In the genomic region with DNA sequence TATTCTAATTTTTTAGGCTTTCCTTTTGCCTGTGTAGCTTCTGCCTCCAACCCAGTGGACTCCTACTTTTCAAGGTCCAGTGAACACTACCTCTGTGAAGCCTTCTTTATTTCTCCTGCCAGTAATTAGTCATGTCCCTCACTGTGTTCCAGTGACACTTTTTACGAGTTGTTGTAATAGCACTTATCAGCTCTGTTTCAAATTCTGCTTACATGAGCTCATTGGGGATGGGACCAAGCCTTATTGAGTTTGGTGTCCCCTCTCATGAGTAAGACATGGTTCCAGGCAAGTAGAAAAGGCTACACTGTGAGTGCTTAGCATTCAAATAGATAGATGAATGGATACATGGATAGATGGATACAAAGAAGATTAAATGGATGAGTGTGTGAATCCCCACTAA, we compare ENCODE assay signal across 28 cellular contexts.
"Had no signal": no experiment of that assay in that cellular context is flagged by ENCODE, and none has a peak within 500 bp of the region (broad histone marks: within the 10 kb centered on the region; RNA-seq: fewer than 3 reads in every experiment).

No MANE protein-coding gene starts in this region.

- H3K4me3 ChIP-seq: coronary artery, esophagus muscularis mucosa, gastroesophageal sphincter, heart right ventricle, lung, pancreas, right lobe of liver, suprapubic skin, transverse colon, upper lobe of right lung, vagina had no signal

- H3K27ac ChIP-seq: coronary artery, esophagus muscularis mucosa, foreskin keratinocyte, gastroesophageal sphincter, heart right ventricle, neutrophil, pancreas, right lobe of liver, suprapubic skin, transverse colon, upper lobe of right lung, vagina had no signal

- H3K36me3 ChIP-seq: esophagus muscularis mucosa, gastroesophageal sphincter, heart right ventricle, neutrophil, pancreas, right lobe of liver, suprapubic skin, transverse colon, upper lobe of right lung, vagina had no signal

- H3K27me3 ChIP-seq: esophagus muscularis mucosa, gastroesophageal sphincter, heart right ventricle, pancreas, right lobe of liver, suprapubic skin, transverse colon, upper lobe of right lung, vagina had no signal

- FAIRE-seq: endothelial cell of umbilical vein, islet of Langerhans, pancreas, small intestine had no signal

- ATAC-seq: foreskin keratinocyte; gastroesophageal sphincter; heart right ventricle; left lobe of liver; natural killer cell; pancreas; right lobe of liver; stimulated activated naive CD8-positive, alpha-beta T cell treated with anti-CD3 and anti-CD28 coated beads, Interleukin-15, amount 100 ng/mL, for 72 hours; upper lobe of right lung had no signal

- DNase-seq: dermis blood vessel endothelial cell; effector memory CD4-positive, alpha-beta T cell; foreskin keratinocyte; heart right ventricle; hippocampal formation; kidney glomerular epithelial cell; natural killer cell; pancreas; right lobe of liver; small intestine; stimulated activated CD4-positive, alpha-beta T cell treated with anti-CD3 and anti-CD28 coated beads, Interleukin-12 subunit alpha, Interleukin-12 subunit beta, amount 100 ng/mL, for 4 hours; stimulated activated CD4-positive, alpha-beta T cell treated with anti-CD3 and anti-CD28 coated beads, Interleukin-1b, Interleukin-23, amount 100 ng/mL, for 48 hours; stimulated activated CD4-positive, alpha-beta T cell treated with anti-CD3 and anti-CD28 coated beads, Interleukin-4, amount 100 ng/mL, for 1 hour; stimulated activated CD8-positive, alpha-beta memory T cell treated with anti-CD3 and anti-CD28 coated beads, Interleukin-4, amount 100 ng/mL, for 48 hours; stimulated activated naive CD4-positive, alpha-beta T cell; stimulated activated naive CD8-positive, alpha-beta T cell treated with anti-CD3 and anti-CD28 coated beads, Interleukin-15, amount 100 ng/mL, for 72 hours; transverse colon; upper lobe of right lung had no signal

- H3K9me3 ChIP-seq: esophagus muscularis mucosa, gastroesophageal sphincter, heart right ventricle, neutrophil, pancreas, right lobe of liver, suprapubic skin, transverse colon, upper lobe of right lung, vagina had no signal

- H3K4me1 ChIP-seq: esophagus muscularis mucosa, foreskin keratinocyte, gastroesophageal sphincter, heart right ventricle, pancreas, right lobe of liver, suprapubic skin, transverse colon, upper lobe of right lung, vagina had no signal
